10 cellular contexts compared by ENCODE assay signal in genomic region chr18:45962866-45963265, GRCh38. TPM values are rescaled to one million over a fixed set of nuclear protein-coding genes. Genes with fewer than 3 reads are reported as not detected.
DNase-seq lines count a peak whose midpoint lies in the region; ATAC-seq, FAIRE-seq and TF ChIP-seq lines count a peak whose summit lies in the region.
"Had no signal": no experiment of that assay in that cellular context is flagged by ENCODE, and none has a peak within 500 bp of the region (broad histone marks: within the 10 kb centered on the region; RNA-seq: fewer than 3 reads in every experiment).

No MANE protein-coding gene starts in this region.

- peak overlapping the region; percentile 95 for H2AK5ac ChIP-seq in IMR-90 (ENCODE audit: low read depth, low read length)

- peak overlapping the region; percentile 56 for H2AK9ac ChIP-seq in IMR-90 (replicated peaks; ENCODE audit: low read depth, low read length, poor library complexity)

- H2BK15ac ChIP-seq in IMR-90 (ENCODE audit: low read depth, low read length) = peak overlapping the region; percentile 88

- peak overlapping the region; percentile 77 for H3K23ac ChIP-seq in IMR-90 (ENCODE audit: low read depth, low read length)

- H3K27ac ChIP-seq in IMR-90 (ENCODE audit: insufficient read depth, low read length) (peak overlapping the region; percentile 94), GM12878 (ENCODE audit: control insufficient read depth, insufficient read depth) (no peak overlapping the region)

- no peak for FAIRE-seq in GM12878 (lab: Jason Lieb, UNC)
- FAIRE-seq: bronchial epithelial cell had no signal

- peaks cover 4% of the 10 kb centered on the region; the same call in 1 of the 2 replicates for H3K36me3 ChIP-seq in IMR-90 (ENCODE audit: control insufficient read depth, insufficient read depth, low read length)
- no peaks in the 10 kb centered on the region for H3K36me3 ChIP-seq in GM12878 (ENCODE audit: control insufficient read depth in 2 of 2, insufficient read depth in 2 of 2, low read length in 1 of 2)

- no peak for TF ChIP-seq EP300 in GM12878 (IDR thresholded peaks at IDR 0.05; ENCODE audit: borderline replicate concordance in 1 of 2, control insufficient read depth in 1 of 2, low read depth in 2 of 2, low read length in 2 of 2)

- H3K4me3 ChIP-seq in IMR-90 (ENCODE audit: insufficient read depth, low read depth, low read length) (no peak overlapping the region), GM12878 (no peak overlapping the region)

- no peak overlapping the region for H2AFZ ChIP-seq in IMR-90 (replicated peaks; ENCODE audit: low read length, poor library complexity)
- no peak overlapping the region for H2AFZ ChIP-seq in GM12878 (ENCODE audit: control insufficient read depth, low read depth, low read length)

- POLR2A ChIA-PET in IMR-90 (lab: Charles Lee; ENCODE audit: unreplicated experiment) (interaction anchor here (1.3 to 1.4 kb wide), 2 partner anchors 9 to 21 kb away, joined by 4 read pairs; no protein-coding TSS in a partner anchor), GM12878 (lab: Charles Lee) (interaction anchor here (0.9 to 1.5 kb wide), 3 partner anchors 9 to 135 kb away, joined by 3 to 5 read pairs (median 3); no protein-coding TSS in a partner anchor)

- H3K36me3 Mint-ChIP-seq in CD14-positive monocyte = peaks cover 29 to 32% of the 10 kb centered on the region in 2 donors
- H3K36me3 Mint-ChIP-seq in natural killer cell treated with Interleukin-12 subunit alpha and Interleukin-12 subunit beta and Interleukin-15 and Interleukin-18, amount 100 ng/mL, for 72 hours = peaks cover 18% of the 10 kb centered on the region

- peaks cover 10% of the 10 kb centered on the region for H3K79me2 ChIP-seq in GM12878 (ENCODE audit: control insufficient read depth, insufficient read depth, low read length)

- no peak for TF ChIP-seq RAD21 in IMR-90 (IDR thresholded peaks at IDR 0.05; ENCODE audit: low read length)
- no peak for TF ChIP-seq RAD21 in GM12878 (IDR thresholded peaks at IDR 0.05; ENCODE audit: insufficient read depth, low read depth, low read length)

- peak overlapping the region; percentile 87 for H2BK120ac ChIP-seq in IMR-90 (ENCODE audit: low read depth, low read length)

- H4K20me1 ChIP-seq in IMR-90 (ENCODE audit: insufficient read depth, low read length) (no peaks in the 10 kb centered on the region), GM12878 (ENCODE audit: control insufficient read depth, insufficient read depth) (no peaks in the 10 kb centered on the region)

- intact Hi-C loops in CD14-positive monocyte (cut with micrococcal nuclease) = loop anchor here in 1 of 2 donors (10.0 kb wide), 1 partner anchor 112 kb away; the partner anchor contains the start of gene PSTPIP2
- intact Hi-C loops in IMR-90 (cut with micrococcal nuclease) = no loop called here
- intact Hi-C loops in GM12878 (cut with micrococcal nuclease; ENCODE audit: unreplicated experiment) = no loop called here

- no peak overlapping the region for H3K4me3 Mint-ChIP-seq in CD14-positive monocyte
- H3K4me3 Mint-ChIP-seq in natural killer cell treated with Interleukin-12 subunit alpha and Interleukin-12 subunit beta and Interleukin-15 and Interleukin-18, amount 100 ng/mL, for 72 hours = peak overlapping the region; percentile 43

- peak overlapping the region; percentile 81 for H3K9ac ChIP-seq in IMR-90 (ENCODE audit: low read depth, low read length)
- H3K9ac ChIP-seq in GM12878 (ENCODE audit: control insufficient read depth, insufficient read depth, low read length) = no peak overlapping the region

- H3K4me1 ChIP-seq in IMR-90 (ENCODE audit: control insufficient read depth, insufficient read depth, low read length) = peaks cover 27% of the 10 kb centered on the region
- no peaks in the 10 kb centered on the region for H3K4me1 ChIP-seq in GM12878 (ENCODE audit: control insufficient read depth, insufficient read depth, low read length)

- TF ChIP-seq POLR2A in IMR-90 (IDR thresholded peaks at IDR 0.05; ENCODE audit: low read depth, low read length) (peak; percentile 29; the same call in 1 of the 2 replicates), GM12878 (IDR thresholded peaks at IDR 0.05; ENCODE audit: low read depth, low read length) (no peak)

- peak overlapping the region; percentile 83 to 87 for H4K8ac ChIP-seq in IMR-90 (ENCODE audit: low read depth in 2 of 2, low read length in 2 of 2)

- H2BK20ac ChIP-seq in IMR-90 (ENCODE audit: low read depth, low read length) = peak overlapping the region; percentile 85

- no CpG with 5 or more reads among the region's 5 CpGs for WGBS in IMR-90 (ENCODE audit: extremely low coverage in 2 of 2, insufficient read length in 1 of 2), 2 experiments
- WGBS in GM12878 (ENCODE audit: insufficient coverage, insufficient replicate concordance, low lambda C conversion rate, missing lambda C conversion rate) = 81% methylated on average over 5 of the region's 5 CpGs

- in situ Hi-C loops in IMR-90 (cut with MboI; ENCODE audit: low sequenced_read_pairs) = no loop called here
- in situ Hi-C loops in GM12878 (cut with MboI) = no loop called here

- H4K91ac ChIP-seq in IMR-90 (ENCODE audit: insufficient read depth, low read depth, low read length) = peak overlapping the region; percentile 86

- peaks cover 0 to 4% (median 0%) of the 10 kb centered on the region in 7 donors for H3K9me3 Mint-ChIP-seq in CD14-positive monocyte
- H3K9me3 Mint-ChIP-seq in natural killer cell treated with Interleukin-12 subunit alpha and Interleukin-12 subunit beta and Interleukin-15 and Interleukin-18, amount 100 ng/mL, for 72 hours = no peaks in the 10 kb centered on the region

- peak overlapping the region; percentile 75 for H3K56ac ChIP-seq in IMR-90 (ENCODE audit: extremely low read depth, insufficient read depth, low read length)

- H3K14ac ChIP-seq in IMR-90 (replicated peaks; ENCODE audit: low read depth, low read length) = peak overlapping the region; percentile 79

- H3K4me2 ChIP-seq in IMR-90 (ENCODE audit: low read depth, low read length) (peak overlapping the region; percentile 45; the same call in 1 of the 2 replicates), GM12878 (ENCODE audit: control insufficient read depth, insufficient read depth) (0 out of 2 replicates have a peak overlapping the region, but pooled peaks have one; percentile 9)

- H3K9me1 ChIP-seq in IMR-90 (ENCODE audit: insufficient read depth, low read length) = peaks cover 10% of the 10 kb centered on the region

- DNase-seq in CD14-positive monocyte (ENCODE audit: low spot score) (no peak), IMR-90 (peak; percentile 81), GM12878 (ENCODE audit: low read depth, low spot score) (no peak), hypothalamus (lab: John Stamatoyannopoulos, UW) (no peak), GM19238 (ENCODE audit: insufficient read length, low spot score) (no peak), NCI-H69 (lab: John Stamatoyannopoulos, UW) (no peak)
- DNase-seq in natural killer cell treated with Interleukin-12 subunit alpha and Interleukin-12 subunit beta and Interleukin-15 and Interleukin-18, amount 100 ng/mL, for 72 hours (ENCODE audit: low spot score) = no peak

- RAD21 ChIA-PET in GM12878 (lab: Charles Lee; ENCODE audit: unreplicated experiment) = interaction anchor here (0.6 to 1.7 kb wide), 2 partner anchors 25 to 298 kb away, joined by 3 to 4 read pairs; no protein-coding TSS in a partner anchor

- peak overlapping the region; percentile 98; the same call in 1 of the 2 replicates for H3K18ac ChIP-seq in IMR-90 (ENCODE audit: low read depth, low read length)

- BruUV-seq in IMR-90 (replicated peaks; lab: Mats Ljungman, UMichigan) (no TSS peak), GM12878 (replicated peaks; lab: Mats Ljungman, UMichigan) (no TSS peak)

- ATAC-seq in IMR-90 (ENCODE audit: low read depth) (peak; percentile 25), GM12878 (no peak), HG03442 (IDR thresholded peaks at IDR 0.05; ENCODE audit: unreplicated experiment) (no peak)
- peak in 1 of 2 donors; percentile 34 for ATAC-seq in natural killer cell treated with Interleukin-12 subunit alpha and Interleukin-12 subunit beta and Interleukin-15 and Interleukin-18, amount 100 ng/mL, for 72 hours
- ATAC-seq: sciatic nerve had no signal

- H3K27me3 Mint-ChIP-seq in CD14-positive monocyte (ENCODE audit: low read depth in 3 of 3) = no peaks in the 10 kb centered on the region
- H3K27me3 Mint-ChIP-seq in natural killer cell treated with Interleukin-12 subunit alpha and Interleukin-12 subunit beta and Interleukin-15 and Interleukin-18, amount 100 ng/mL, for 72 hours = no peaks in the 10 kb centered on the region

- H3K27me3 ChIP-seq in IMR-90 (ENCODE audit: control insufficient read depth, insufficient read depth, low read length) = no peaks in the 10 kb centered on the region
- no peaks in the 10 kb centered on the region for H3K27me3 ChIP-seq in GM12878 (replicated peaks in 1 of 2; ENCODE audit: control insufficient read depth in 2 of 2, insufficient read depth in 2 of 2, low read length in 1 of 2)

- dilution Hi-C loops in IMR-90 (cut with HindIII; ENCODE audit: low sequenced_read_pairs, unreplicated experiment) = no loop called here

- H4K5ac ChIP-seq in IMR-90 (ENCODE audit: low read depth, low read length) = peak overlapping the region; percentile 92

- peak overlapping the region; percentile 90 for H3K4ac ChIP-seq in IMR-90 (ENCODE audit: low read depth, low read length)

- CTCF ChIA-PET in IMR-90 (lab: Yijun Ruan, JAX) = interaction anchor here (1.2 kb wide), 1 partner anchor 24 kb away, joined by 3 read pairs; no protein-coding TSS in a partner anchor
- CTCF ChIA-PET in GM12878 (lab: Yijun Ruan, JAX) = interaction anchor here (1.1 to 1.8 kb wide), 5 partner anchors 17 to 275 kb away, joined by 3 to 5 read pairs (median 4); no protein-coding TSS in a partner anchor

- SMC1A ChIA-PET in GM12878 (lab: Charles Lee; ENCODE audit: uncharacterized antibody, unreplicated experiment) = interaction anchor here (0.9 to 3.2 kb wide), 6 partner anchors 18 to 275 kb away, joined by 3 to 15 read pairs (median 4); no protein-coding TSS in a partner anchor

- TF ChIP-seq CTCF in CD14-positive monocyte (IDR thresholded peaks at IDR 0.05) (no peak), IMR-90 (conservative IDR thresholded peaks at IDR 0.05; ENCODE audit: low read depth, low read length) (no peak), GM12878 (IDR thresholded peaks at IDR 0.05 in 2 of 3, conservative IDR thresholded peaks at IDR 0.05 in 1 of 3; ENCODE audit: control insufficient read depth in 2 of 3, extremely low read depth in 1 of 3, insufficient read depth in 1 of 3, low read depth in 3 of 3, low read length in 3 of 3) (no peak)

- H2BK5ac ChIP-seq in IMR-90 (ENCODE audit: low read depth, low read length, poor library complexity, severe bottlenecking) = peak overlapping the region; percentile 99

- H3K79me1 ChIP-seq in IMR-90 (ENCODE audit: low read depth in 1 of 2, low read length in 2 of 2) = peaks cover 15 to 56% of the 10 kb centered on the region in 2 experiments

- no peaks in the 10 kb centered on the region for H3K9me3 ChIP-seq in IMR-90 (ENCODE audit: control insufficient read depth, insufficient read depth, low read length)
- no peaks in the 10 kb centered on the region; the same call in 2 of the 3 replicates for H3K9me3 ChIP-seq in GM12878 (replicated peaks; ENCODE audit: control insufficient read depth, insufficient read depth, low read length)

- H3K27ac Mint-ChIP-seq in CD14-positive monocyte = peak overlapping the region; percentile 64 to 93 (median 78)
- peak overlapping the region; percentile 81 to 93 for H3K27ac Mint-ChIP-seq in natural killer cell treated with Interleukin-12 subunit alpha and Interleukin-12 subunit beta and Interleukin-15 and Interleukin-18, amount 100 ng/mL, for 72 hours

- peaks cover 58% of the 10 kb centered on the region for H3K4me1 Mint-ChIP-seq in CD14-positive monocyte
- peaks cover 54 to 59% of the 10 kb centered on the region in 2 donors for H3K4me1 Mint-ChIP-seq in natural killer cell treated with Interleukin-12 subunit alpha and Interleukin-12 subunit beta and Interleukin-15 and Interleukin-18, amount 100 ng/mL, for 72 hours (ENCODE audit: low read depth in 2 of 2)

RNA-seq across cellular contexts. Expression of gene EPG5, which starts 4.3 kb away (rescaled TPM):
- 1 to 10 TPM; 1.3 to 1.4 TPM for polyA plus RNA-seq in CD14-positive monocyte
- total RNA-seq in IMR-90 (2012; rRNA removed) = 104 and 114 TPM in 2 replicates
- 35.1 and 37.3 TPM in 2 replicates for polyA plus RNA-seq in IMR-90 (2012; rRNA removed)
- polyA plus RNA-seq in IMR-90 (2012; cell fraction: cytosol; rRNA removed) = 15.1 and 15.2 TPM in 2 replicates
- polyA plus RNA-seq in IMR-90 (2012; cell fraction: nucleus; rRNA removed; ENCODE audit: low replicate concordance) = 48.7 and 107 TPM in 2 replicates
- 172 and 182 TPM in 2 replicates for total RNA-seq in GM12878 (2013; cell fraction: nucleolus; rRNA removed)
- 9.1 and 9.7 TPM in 2 replicates for total RNA-seq in GM12878 (2014; rRNA removed)
- total RNA-seq in GM12878 (2014; rRNA removed; fragmentation: Illumina TruSeq; extraction: Trizol) = 8.8 and 8.9 TPM in 2 replicates
- 9.9 and 12.5 TPM in 2 replicates for total RNA-seq in GM12878 (2021)
- polyA plus RNA-seq in GM12878 (2011; ENCODE audit: low read depth) = 6.5 TPM
- polyA plus RNA-seq in GM12878 (2011; rRNA removed) = 23.3 and 27.7 TPM in 2 replicates
- polyA plus RNA-seq in GM12878 (2011; cell fraction: cytosol; rRNA removed) = 27.6 and 31.4 TPM in 2 replicates
- 40.5 and 53.9 TPM in 2 replicates for polyA plus RNA-seq in GM12878 (2011; cell fraction: nucleus; rRNA removed)
- polyA plus RNA-seq in GM12878 (2012) = 5.8 and 8.6 TPM in 2 replicates
- 11.1 and 11.4 TPM in 2 replicates for polyA plus RNA-seq in GM12878 (2014; fragmentation: Illumina TruSeq; extraction: Trizol)
- 1 to 10 TPM; 1.9 to 2.3 TPM for polyA plus RNA-seq in GM12878 (2014; fragmentation: Nextera tagmentation; extraction: Ambion mirVana)
- 8.2 and 11.3 TPM in 2 replicates for polyA plus RNA-seq in GM12878 (2014; rRNA removed)
- 1 to 10 TPM; 4.0 to 5.1 TPM for polyA plus RNA-seq in GM12878 (2016; fragmentation: Nextera tagmentation; extraction: Ambion mirVana)
- polyA minus RNA-seq in GM12878 (2011; rRNA and poly(A)+ RNA removed) = 96.1 and 119 TPM in 2 replicates
- 17.8 and 19.0 TPM in 2 replicates for polyA minus RNA-seq in GM12878 (2011; cell fraction: cytosol; rRNA and poly(A)+ RNA removed)
- polyA minus RNA-seq in GM12878 (2011; cell fraction: nucleus; rRNA and poly(A)+ RNA removed) = 45.7 and 57.9 TPM in 2 replicates
- total RNA-seq in natural killer cell treated with Interleukin-12 subunit alpha and Interleukin-12 subunit beta and Interleukin-15 and Interleukin-18, amount 100 ng/mL, for 72 hours = 10 to 100 TPM; 38.8 to 48.9 TPM
